In genomic region chr11:8263109-8263768, GRCh38 we compare ENCODE assay signal across 9 cellular contexts. TPM values are rescaled to one million over a fixed set of nuclear protein-coding genes. Genes with fewer than 3 reads are reported as not detected.
DNase-seq lines count a peak whose midpoint lies in the region; ATAC-seq, FAIRE-seq and TF ChIP-seq lines count a peak whose summit lies in the region.
"Had no signal": no experiment of that assay in that cellular context is flagged by ENCODE, and none has a peak within 500 bp of the region (broad histone marks: within the 10 kb centered on the region; RNA-seq: fewer than 3 reads in every experiment).

No MANE protein-coding gene starts in this region.

- no peaks in the 10 kb centered on the region for H3K36me3 ChIP-seq in naive thymus-derived CD4-positive, alpha-beta T cell (ENCODE audit: control insufficient read depth in 2 of 3, insufficient read depth in 3 of 3, low read length in 3 of 3)

- ATAC-seq in naive thymus-derived CD4-positive, alpha-beta T cell: peak; percentile 6
- no peak for ATAC-seq in HG03025 (IDR thresholded peaks at IDR 0.05; ENCODE audit: low FRiP score, unreplicated experiment)

- TF ChIP-seq POLR2A in H54 (IDR thresholded peaks at IDR 0.05; ENCODE audit: low read depth, low read length): no peak

- H3K27ac Mint-ChIP-seq in naive thymus-derived CD4-positive, alpha-beta T cell: no peak overlapping the region

- CTCF ChIA-PET in naive thymus-derived CD4-positive, alpha-beta T cell (lab: Charles Lee): interaction anchor here (0.7 to 1.8 kb wide), 7 partner anchors 9 to 884 kb away, joined by 3 to 8 read pairs (median 3); no protein-coding TSS in a partner anchor

- peaks cover 9 to 12% (median 10%) of the 10 kb centered on the region in 7 donors for H3K4me1 Mint-ChIP-seq in naive thymus-derived CD4-positive, alpha-beta T cell

- peaks cover 0 to 16% of the 10 kb centered on the region in 2 donors for H3K27me3 ChIP-seq in naive thymus-derived CD4-positive, alpha-beta T cell (ENCODE audit: control insufficient read depth in 2 of 2, insufficient read depth in 2 of 2, low read length in 2 of 2)

- H3K4me1 ChIP-seq in naive thymus-derived CD4-positive, alpha-beta T cell (ENCODE audit: control insufficient read depth in 2 of 2, insufficient read depth in 2 of 2, low read length in 2 of 2): peaks cover 0 to 10% of the 10 kb centered on the region in 2 donors

- DNase-seq in NCI-H1417 (lab: John Stamatoyannopoulos, UW): peak; percentile 44 to 82 (median 79)
- DNase-seq in NCI-H1417 treated with DMSO at 0.1 percent for 48 hours (lab: John Stamatoyannopoulos, UW): no peak
- DNase-seq in NCI-H2227 (lab: John Stamatoyannopoulos, UW; ENCODE audit: unreplicated experiment): peak; percentile 46
- DNase-seq in dermis blood vessel endothelial cell: peak; percentile 7
- DNase-seq in naive thymus-derived CD4-positive, alpha-beta T cell: no peak
- no peak for DNase-seq in NOMO-1 treated with dmso at 0.1 percent for 144 hours (lab: John Stamatoyannopoulos, UW; ENCODE audit: unreplicated experiment)
- DNase-seq in H54 (ENCODE audit: insufficient read length, low spot score): no peak

- no peak for FAIRE-seq in H54 (lab: Jason Lieb, UNC)

- intact Hi-C loops in naive thymus-derived CD4-positive, alpha-beta T cell (cut with micrococcal nuclease): loop anchor here (1.0 to 10.0 kb wide), 3 partner anchors 38 to 258 kb away; no protein-coding TSS in a partner anchor

- no peaks in the 10 kb centered on the region for H3K9me3 Mint-ChIP-seq in naive thymus-derived CD4-positive, alpha-beta T cell

- peaks cover 59 to 75% (median 65%) of the 10 kb centered on the region in 5 donors for H3K27me3 Mint-ChIP-seq in naive thymus-derived CD4-positive, alpha-beta T cell

- POLR2A ChIA-PET in naive thymus-derived CD4-positive, alpha-beta T cell (lab: Charles Lee): no interaction called here

- no peaks in the 10 kb centered on the region for H3K9me3 ChIP-seq in naive thymus-derived CD4-positive, alpha-beta T cell (ENCODE audit: control insufficient read depth in 2 of 3, low read length in 3 of 3)

- peak overlapping the region; percentile 1 for H3K4me3 ChIP-seq in naive thymus-derived CD4-positive, alpha-beta T cell (ENCODE audit: low read length)

- no peak overlapping the region for H3K27ac ChIP-seq in naive thymus-derived CD4-positive, alpha-beta T cell (ENCODE audit: low read depth, low read length)
- H3K27ac ChIP-seq: VCaP had no signal

- no peaks in the 10 kb centered on the region for H3K36me3 Mint-ChIP-seq in naive thymus-derived CD4-positive, alpha-beta T cell

- H3K4me3 Mint-ChIP-seq in naive thymus-derived CD4-positive, alpha-beta T cell: peak overlapping the region; percentile 46 to 93 (median 79)

RNA-seq across cellular contexts. Expression of gene LMO1, which starts 0.4 kb away (rescaled TPM):
- not detected in 2 replicates for total RNA-seq in dermis blood vessel endothelial cell
- total RNA-seq in naive thymus-derived CD4-positive, alpha-beta T cell: not detected
- polyA plus RNA-seq in naive thymus-derived CD4-positive, alpha-beta T cell: not detected

Comparison
In these comparisons a context has a peak if more than half of its experiments do, and no peak if none do; other contexts are left out.
1. DNase-seq: peak in NCI-H1417 (3 of 3), NCI-H2227 (single experiment) and dermis blood vessel endothelial cell (single experiment); none in NCI-H1417 treated with DMSO at 0.1 percent for 48 hours (single experiment), naive thymus-derived CD4-positive, alpha-beta T cell (0 of 9), NOMO-1 treated with dmso at 0.1 percent for 144 hours (single experiment) and H54 (single experiment).